ENCODE assay signal across 23 cellular contexts in the genomic region with DNA sequence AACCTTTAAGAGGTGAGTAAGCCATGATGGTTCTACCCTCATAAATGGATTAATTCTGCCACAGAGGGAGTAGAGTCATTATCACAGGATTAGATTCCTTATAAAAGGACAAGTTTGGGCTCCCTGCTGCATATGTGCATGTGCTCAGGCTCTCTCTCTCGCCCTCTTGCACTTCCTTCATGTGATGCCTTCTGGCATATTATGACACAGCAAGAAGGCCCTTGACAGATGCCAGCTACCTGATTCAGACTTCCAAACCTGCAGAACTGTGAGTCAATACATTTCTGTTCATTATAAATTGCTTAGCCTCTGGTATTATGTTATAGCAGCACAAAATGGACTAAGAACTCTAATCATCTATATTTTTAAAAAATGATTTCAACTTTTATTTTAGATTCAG.
"Had no signal": no experiment of that assay in that cellular context is flagged by ENCODE, and none has a peak within 500 bp of the region (broad histone marks: within the 10 kb centered on the region; RNA-seq: fewer than 3 reads in every experiment).

No MANE protein-coding gene starts in this region.

- H3K27me3 ChIP-seq: body of pancreas, gastrocnemius medialis, neural progenitor cell, right lobe of liver, tibial nerve had no signal

- H3K27ac ChIP-seq: body of pancreas, gastrocnemius medialis, neural progenitor cell, right lobe of liver, tibial nerve, VCaP had no signal

- DNase-seq: activated CD4-positive, alpha-beta T cell treated with anti-CD3 and anti-CD28 coated beads for 48 hours; activated CD4-positive, alpha-beta T cell treated with anti-CD3 and anti-CD28 coated beads, Interleukin-2, amount 50 U/mL, for 48 hours; activated CD8-positive, alpha-beta memory T cell treated with anti-CD3 and anti-CD28 coated beads for 24 hours; activated effector memory CD4-positive, alpha-beta T cell treated with Interleukin-2 at 50 U/mL for 16 hours; activated naive CD4-positive, alpha-beta T cell treated with Interleukin-2 at 50 U/mL for 16 hours; aorta; body of pancreas; cortex of kidney; effector memory CD8-positive, alpha-beta T cell; gastrocnemius medialis; glutamatergic neuron; islet precursor cell; left colon; midbrain; naive thymus-derived CD4-positive, alpha-beta T cell; posterior cingulate gyrus; right lobe of liver; stimulated activated CD4-positive, alpha-beta T cell treated with anti-CD3 and anti-CD28 coated beads, Interleukin-2, amount 100 ng/mL, for 48 hours; stimulated activated naive CD4-positive, alpha-beta T cell treated with Interleukin-2 at 50 U/mL for 16 hours had no signal

- H3K4me3 ChIP-seq: body of pancreas, gastrocnemius medialis, neural progenitor cell, right lobe of liver, tibial nerve had no signal

- ATAC-seq: activated CD4-positive, CD25-positive, alpha-beta regulatory T cell treated with anti-CD3 and anti-CD28 coated beads, Interleukin-2, amount 50 U/mL, for 24 hours; body of pancreas; effector memory CD8-positive, alpha-beta T cell; gastrocnemius medialis; left colon; naive thymus-derived CD4-positive, alpha-beta T cell; right lobe of liver had no signal

- H3K4me1 ChIP-seq: body of pancreas, gastrocnemius medialis, neural progenitor cell, right lobe of liver, tibial nerve had no signal
